ENCODE assay signal across 9 cellular contexts in genomic region chr7:95501261-95501816, GRCh38. TPM values are rescaled to one million over a fixed set of nuclear protein-coding genes. Genes with fewer than 3 reads are reported as not detected.
A peak's percentile ranks its signal among the peaks of the same experiment; 100 is the strongest.
DNase-seq lines count a peak whose midpoint lies in the region; ATAC-seq, FAIRE-seq and TF ChIP-seq lines count a peak whose summit lies in the region.
"Had no signal": no experiment of that assay in that cellular context is flagged by ENCODE, and none has a peak within 500 bp of the region (broad histone marks: within the 10 kb centered on the region; RNA-seq: fewer than 3 reads in every experiment).

No MANE protein-coding gene starts in this region.

- ATAC-seq in GM19395 (IDR thresholded peaks at IDR 0.05; ENCODE audit: unreplicated experiment): peak; percentile 92
- ATAC-seq in HG03135 (IDR thresholded peaks at IDR 0.05; ENCODE audit: unreplicated experiment): peak; percentile 88
- ATAC-seq in right cardiac atrium: no peak

- H3K9me3 ChIP-seq in stomach (no peaks in the 10 kb centered on the region), Caco-2 (no peaks in the 10 kb centered on the region; the same call in 1 of the 2 replicates), right cardiac atrium (ENCODE audit: control insufficient read depth, low read length) (no peaks in the 10 kb centered on the region)

- no peaks in the 10 kb centered on the region for H3K4me1 ChIP-seq in stomach
- peaks cover 7% of the 10 kb centered on the region for H3K4me1 ChIP-seq in Caco-2
- H3K4me1 ChIP-seq in right cardiac atrium (ENCODE audit: control insufficient read depth, insufficient read depth, low read length): no peaks in the 10 kb centered on the region

- peak; percentile 41 for FAIRE-seq in D721Med (lab: Jason Lieb, UNC)

- H3K4me1 Mint-ChIP-seq in activated T-helper 2 cell treated with anti-CD3 and anti-CD28 coated beads, Interferon-gamma antibody, Interleukin-2, Interleukin-4, amounts not matched to agents 10 μg/mL and 5 μg/mL and 100 μg/mL, durations not matched to agents 14 hours and 24 hours and 36 hours (ENCODE audit: low read depth): peaks cover 34% of the 10 kb centered on the region
- H3K4me1 Mint-ChIP-seq in Caco-2 (ENCODE audit: low read depth, unreplicated experiment): peaks cover 30% of the 10 kb centered on the region

- 52 to 76% (median 73%) methylated on average over 5 of the region's 5 CpGs for WGBS in stomach, 5 donors
- WGBS in right cardiac atrium: 79% methylated on average over 5 of the region's 5 CpGs

- CTCF ChIA-PET in Caco-2 (lab: Charles Lee): interaction anchor here (1.0 to 1.1 kb wide), 2 partner anchors 10 to 13 kb away, joined by 3 to 4 read pairs; no protein-coding TSS in a partner anchor

- no peaks in the 10 kb centered on the region for H3K27me3 ChIP-seq in stomach
- no peaks in the 10 kb centered on the region for H3K27me3 ChIP-seq in Caco-2 (replicated peaks; ENCODE audit: control insufficient read depth, insufficient read depth, low read length)
- H3K27me3 ChIP-seq in right cardiac atrium (ENCODE audit: control insufficient read depth, insufficient read depth): no peaks in the 10 kb centered on the region

- peak overlapping the region; percentile 84 for H3K27ac Mint-ChIP-seq in activated T-helper 2 cell treated with anti-CD3 and anti-CD28 coated beads, Interferon-gamma antibody, Interleukin-2, Interleukin-4, amounts not matched to agents 10 μg/mL and 5 μg/mL and 100 μg/mL, durations not matched to agents 14 hours and 24 hours and 36 hours
- no peak overlapping the region for H3K27ac Mint-ChIP-seq in Caco-2 (ENCODE audit: unreplicated experiment)

- H3K27me3 Mint-ChIP-seq in activated T-helper 2 cell treated with anti-CD3 and anti-CD28 coated beads, Interferon-gamma antibody, Interleukin-2, Interleukin-4, amounts not matched to agents 10 μg/mL and 5 μg/mL and 100 μg/mL, durations not matched to agents 14 hours and 24 hours and 36 hours (ENCODE audit: low read depth): peaks cover 3% of the 10 kb centered on the region
- no peaks in the 10 kb centered on the region for H3K27me3 Mint-ChIP-seq in Caco-2 (ENCODE audit: insufficient read depth, unreplicated experiment)

- DNase-seq in D721Med (ENCODE audit: insufficient read length, low spot score) (no peak), stomach (no peak), Caco-2 (no peak), occipital lobe (lab: John Stamatoyannopoulos, UW) (no peak), right cardiac atrium (no peak)
- DNase-seq in activated T-helper 2 cell treated with anti-CD3 and anti-CD28 coated beads, Interferon-gamma antibody, Interleukin-2, Interleukin-4, amounts not matched to agents 10 μg/mL and 5 μg/mL and 100 μg/mL, durations not matched to agents 14 hours and 24 hours and 36 hours (ENCODE audit: low spot score): peak; percentile 33

- no peaks in the 10 kb centered on the region for H3K36me3 Mint-ChIP-seq in activated T-helper 2 cell treated with anti-CD3 and anti-CD28 coated beads, Interferon-gamma antibody, Interleukin-2, Interleukin-4, amounts not matched to agents 10 μg/mL and 5 μg/mL and 100 μg/mL, durations not matched to agents 14 hours and 24 hours and 36 hours (ENCODE audit: low read depth)
- H3K36me3 Mint-ChIP-seq in Caco-2 (ENCODE audit: insufficient read depth, unreplicated experiment): no peaks in the 10 kb centered on the region

- H3K27ac ChIP-seq in stomach: no peak overlapping the region
- no peak overlapping the region for H3K27ac ChIP-seq in right cardiac atrium (ENCODE audit: low read length)

- no peaks in the 10 kb centered on the region for H3K9me3 Mint-ChIP-seq in activated T-helper 2 cell treated with anti-CD3 and anti-CD28 coated beads, Interferon-gamma antibody, Interleukin-2, Interleukin-4, amounts not matched to agents 10 μg/mL and 5 μg/mL and 100 μg/mL, durations not matched to agents 14 hours and 24 hours and 36 hours
- H3K9me3 Mint-ChIP-seq in Caco-2 (ENCODE audit: unreplicated experiment): no peaks in the 10 kb centered on the region
- H3K9me3 Mint-ChIP-seq: nephron had no signal

- TF ChIP-seq EP300 in stomach (IDR thresholded peaks at IDR 0.05): no peak

- POLR2A ChIA-PET in Caco-2 (lab: Charles Lee): no interaction called here

- peak overlapping the region; percentile 18 for H3K4me3 Mint-ChIP-seq in activated T-helper 2 cell treated with anti-CD3 and anti-CD28 coated beads, Interferon-gamma antibody, Interleukin-2, Interleukin-4, amounts not matched to agents 10 μg/mL and 5 μg/mL and 100 μg/mL, durations not matched to agents 14 hours and 24 hours and 36 hours (ENCODE audit: low read depth)
- no peak overlapping the region for H3K4me3 Mint-ChIP-seq in Caco-2 (ENCODE audit: unreplicated experiment)
- H3K4me3 Mint-ChIP-seq: nephron had no signal

- H3K4me3 ChIP-seq in stomach (no peak overlapping the region), Caco-2 (ENCODE audit: low read depth, low read length) (no peak overlapping the region), right cardiac atrium (ENCODE audit: low read length) (no peak overlapping the region)

- no peaks in the 10 kb centered on the region for H3K36me3 ChIP-seq in stomach
- H3K36me3 ChIP-seq in Caco-2 (ENCODE audit: control insufficient read depth, insufficient read depth, low read length): no peaks in the 10 kb centered on the region

- TF ChIP-seq CTCF in D721Med (IDR thresholded peaks at IDR 0.05; ENCODE audit: insufficient read depth, missing control alignments) (no peak), stomach (IDR thresholded peaks at IDR 0.05) (no peak), Caco-2 (IDR thresholded peaks at IDR 0.05; ENCODE audit: insufficient read depth in 1 of 2, low read depth in 1 of 2, low read length in 1 of 2, severe bottlenecking in 1 of 2, unreplicated experiment in 1 of 2) (no peak)

- intact Hi-C loops in activated T-helper 2 cell treated with anti-CD3 and anti-CD28 coated beads, Interferon-gamma antibody, Interleukin-2, Interleukin-4, amounts not matched to agents 10 μg/mL and 5 μg/mL and 100 μg/mL, durations not matched to agents 14 hours and 24 hours and 36 hours (cut with micrococcal nuclease): loop anchor here (1.0 to 5.0 kb wide), 7 partner anchors 8 to 994 kb away; partner anchors contain the start of genes CASD1 and PON2
- intact Hi-C loops in stomach (cut with DNase I; ENCODE audit: low total_unique reads): no loop called here
- intact Hi-C loops in Caco-2 (cut with micrococcal nuclease; ENCODE audit: unreplicated experiment): no loop called here
- intact Hi-C loops in right cardiac atrium (cut with DNase I): no loop called here

- TF ChIP-seq POLR2A in stomach (IDR thresholded peaks at IDR 0.05): no peak

- BruUV-seq in Caco-2 (replicated peaks; lab: Mats Ljungman, UMichigan): no TSS peak

RNA-seq across cellular contexts. Expression of gene ASB4, which starts 15.6 kb away (rescaled TPM):
- total RNA-seq in activated T-helper 2 cell treated with anti-CD3 and anti-CD28 coated beads, Interferon-gamma antibody, Interleukin-2, Interleukin-4, amounts not matched to agents 10 μg/mL and 5 μg/mL and 100 μg/mL, durations not matched to agents 14 hours and 24 hours and 36 hours: not detected in 2 replicates
- total RNA-seq in stomach: under 1 TPM in 1 of 5 donors, not detected in 4; 0.18 TPM
- polyA plus RNA-seq in stomach: 1 to 10 TPM in 1 of 3 donors, under 1 TPM in 2; 0.03 to 1.7 (median 0.37) TPM
- total RNA-seq in Caco-2 (2022): not detected in 2 replicates
- 0.16 TPM for total RNA-seq in occipital lobe
- 1 to 10 TPM; 1.2 to 3.8 (median 2.6) TPM for total RNA-seq in right cardiac atrium
- 1.4 TPM for polyA plus RNA-seq in right cardiac atrium

Comparison
In these comparisons a context has a peak if more than half of its experiments do, and no peak if none do; other contexts are left out.
1. ATAC-seq: peak in GM19395 (single experiment) and HG03135 (single experiment); none in right cardiac atrium (0 of 2).